ENCODE assay signal across 26 cellular contexts in genomic region chr4:131002132-131002531, GRCh38.
"Had no signal": no experiment of that assay in that cellular context is flagged by ENCODE, and none has a peak within 500 bp of the region (broad histone marks: within the 10 kb centered on the region; RNA-seq: fewer than 3 reads in every experiment).

No MANE protein-coding gene starts in this region.

- H3K4me1 Mint-ChIP-seq: activated CD8-positive, alpha-beta memory T cell treated with anti-CD3 and anti-CD28 coated beads, Interleukin-2, amount 10 ng/mL, durations not matched to agents 7 days and 5 days; activated naive CD4-positive, alpha-beta T cell treated with anti-CD3 and anti-CD28 coated beads, Interleukin-2, amount 50 U/mL, for 24 hours; activated naive CD8-positive, alpha-beta T cell treated with anti-CD3 and anti-CD28 coated beads, Interleukin-2, amount 50 U/mL, for 24 hours; central memory CD8-positive, alpha-beta T cell; endodermal cell; nephron had no signal

- H3K4me1 ChIP-seq: left ventricle myocardium inferior, suprapubic skin, tibial artery, upper lobe of right lung had no signal

- H3K27me3 ChIP-seq: suprapubic skin, tibial artery, upper lobe of right lung had no signal

- H3K27me3 Mint-ChIP-seq: activated CD8-positive, alpha-beta memory T cell treated with anti-CD3 and anti-CD28 coated beads, Interleukin-2, amount 10 ng/mL, durations not matched to agents 7 days and 5 days; activated naive CD4-positive, alpha-beta T cell treated with anti-CD3 and anti-CD28 coated beads, Interleukin-2, amount 50 U/mL, for 24 hours; activated naive CD8-positive, alpha-beta T cell treated with anti-CD3 and anti-CD28 coated beads, Interleukin-2, amount 50 U/mL, for 24 hours; central memory CD8-positive, alpha-beta T cell; dendritic cell treated with granulocyte-macrophage colony-stimulating factor and Interleukin-4, amounts not matched to agents 40 ng/mL and 50 ng/mL, for 4 days had no signal

- DNase-seq: activated CD4-positive, alpha-beta T cell treated with anti-CD3 and anti-CD28 coated beads, Interleukin-2, amount 50 U/mL, for 1 hour; activated CD8-positive, alpha-beta memory T cell treated with anti-CD3 and anti-CD28 coated beads, Interleukin-2, amount 10 ng/mL, durations not matched to agents 7 days and 5 days; activated CD8-positive, alpha-beta T cell treated with anti-CD3 and anti-CD28 coated beads, Interleukin-2, amount 10 ng/mL, durations not matched to agents 7 days and 5 days; activated naive CD8-positive, alpha-beta T cell treated with anti-CD3 and anti-CD28 coated beads, Interleukin-2, amount 50 U/mL, for 24 hours; activated T-cell treated with anti-CD3 and anti-CD28 coated beads, Interleukin-2, amount 50 U/mL, for 48 hours; endodermal cell; foreskin fibroblast; left ventricle myocardium inferior; mesendoderm; mucosa of descending colon; posterior cingulate gyrus; right cardiac atrium; stimulated activated CD4-positive, alpha-beta T cell treated with anti-CD3 and anti-CD28 coated beads, Interleukin-15, amount 100 ng/mL, for 24 hours; stimulated activated CD4-positive, alpha-beta T cell treated with anti-CD3 and anti-CD28 coated beads, Interleukin-2, amount 100 ng/mL, for 24 hours; stimulated activated naive CD4-positive, alpha-beta T cell; tibial artery; upper lobe of right lung had no signal

- H3K36me3 ChIP-seq: left ventricle myocardium inferior, suprapubic skin, tibial artery, upper lobe of right lung had no signal

- H3K9me3 ChIP-seq: suprapubic skin, tibial artery, upper lobe of right lung had no signal

- H3K9me3 Mint-ChIP-seq: activated naive CD4-positive, alpha-beta T cell treated with anti-CD3 and anti-CD28 coated beads, Interleukin-2, amount 50 U/mL, for 24 hours; activated naive CD8-positive, alpha-beta T cell treated with anti-CD3 and anti-CD28 coated beads, Interleukin-2, amount 50 U/mL, for 24 hours; activated T-helper 2 cell treated with anti-CD3 and anti-CD28 coated beads, Interferon-gamma antibody, Interleukin-2, Interleukin-4, amounts not matched to agents 10 μg/mL and 5 μg/mL and 100 μg/mL, durations not matched to agents 14 hours and 24 hours and 36 hours; nephron had no signal

- H3K36me3 Mint-ChIP-seq: activated CD8-positive, alpha-beta memory T cell treated with anti-CD3 and anti-CD28 coated beads, Interleukin-2, amount 10 ng/mL, durations not matched to agents 7 days and 5 days; activated naive CD4-positive, alpha-beta T cell treated with anti-CD3 and anti-CD28 coated beads, Interleukin-2, amount 50 U/mL, for 24 hours had no signal

- H3K4me3 Mint-ChIP-seq: activated CD8-positive, alpha-beta memory T cell treated with anti-CD3 and anti-CD28 coated beads, Interleukin-2, amount 10 ng/mL, durations not matched to agents 7 days and 5 days; activated CD8-positive, alpha-beta T cell treated with anti-CD3 and anti-CD28 coated beads, Interleukin-2, amount 10 ng/mL, durations not matched to agents 7 days and 5 days; activated naive CD4-positive, alpha-beta T cell treated with anti-CD3 and anti-CD28 coated beads, Interleukin-2, amount 50 U/mL, for 24 hours; activated naive CD8-positive, alpha-beta T cell treated with anti-CD3 and anti-CD28 coated beads, Interleukin-2, amount 50 U/mL, for 24 hours; central memory CD8-positive, alpha-beta T cell; dendritic cell treated with granulocyte-macrophage colony-stimulating factor and Interleukin-4, amounts not matched to agents 40 ng/mL and 50 ng/mL, for 4 days; endodermal cell; nephron; WTC11 had no signal

- H3K27ac Mint-ChIP-seq: activated CD8-positive, alpha-beta memory T cell treated with anti-CD3 and anti-CD28 coated beads, Interleukin-2, amount 10 ng/mL, durations not matched to agents 7 days and 5 days; activated CD8-positive, alpha-beta T cell treated with anti-CD3 and anti-CD28 coated beads, Interleukin-2, amount 10 ng/mL, durations not matched to agents 7 days and 5 days; activated naive CD4-positive, alpha-beta T cell treated with anti-CD3 and anti-CD28 coated beads, Interleukin-2, amount 50 U/mL, for 24 hours; activated naive CD8-positive, alpha-beta T cell treated with anti-CD3 and anti-CD28 coated beads, Interleukin-2, amount 50 U/mL, for 24 hours; activated T-helper 2 cell treated with anti-CD3 and anti-CD28 coated beads, Interferon-gamma antibody, Interleukin-2, Interleukin-4, amounts not matched to agents 10 μg/mL and 5 μg/mL and 100 μg/mL, durations not matched to agents 14 hours and 24 hours and 36 hours; dendritic cell treated with granulocyte-macrophage colony-stimulating factor and Interleukin-4, amounts not matched to agents 40 ng/mL and 50 ng/mL, for 4 days; endodermal cell; nephron; WTC11 had no signal

- H3K4me3 ChIP-seq: left ventricle myocardium inferior, lung, mucosa of descending colon, suprapubic skin, tibial artery, upper lobe of right lung had no signal

- ATAC-seq: activated CD8-positive, alpha-beta memory T cell treated with anti-CD3 and anti-CD28 coated beads, Interleukin-2, amount 10 ng/mL, durations not matched to agents 7 days and 5 days; activated CD8-positive, alpha-beta T cell treated with anti-CD3 and anti-CD28 coated beads, Interleukin-2, amount 10 ng/mL, durations not matched to agents 7 days and 5 days; activated naive CD8-positive, alpha-beta T cell treated with anti-CD3 and anti-CD28 coated beads, Interleukin-2, amount 50 U/mL, for 24 hours; esophagus mucosa; mucosa of descending colon; right cardiac atrium; upper lobe of right lung; WTC11 had no signal

- H3K27ac ChIP-seq: left ventricle myocardium inferior, suprapubic skin, tibial artery, upper lobe of right lung had no signal
